In genomic region chr14:39416072-39416471, GRCh38 we compare ENCODE assay signal across 6 cellular contexts.
"Had no signal": no experiment of that assay in that cellular context is flagged by ENCODE, and none has a peak within 500 bp of the region (broad histone marks: within the 10 kb centered on the region; RNA-seq: fewer than 3 reads in every experiment).

No MANE protein-coding gene starts in this region.

- H3K4me3 ChIP-seq: GM23338 had no signal

- H3K4me3 Mint-ChIP-seq: GM23338, H9 had no signal

- H3K27ac Mint-ChIP-seq: GM23338, H9, IgD-negative memory B cell had no signal

- H3K27me3 Mint-ChIP-seq: IgD-negative memory B cell had no signal

- DNase-seq: H9, HCEC 1CT, KBM-7 had no signal

- H3K4me1 Mint-ChIP-seq: GM23338 had no signal

- H3K27ac ChIP-seq: KMS-11 had no signal
